ENCODE assay signal across 1 cellular context in genomic region chr15:74406992-74407705, GRCh38.
TF ChIP-seq lines count a peak whose summit lies in the region.

No MANE protein-coding gene starts in this region.

TF ChIP-seq in K562, 482 proteins besides CTCF, POLR2A, EP300 and RAD21 (continued from another document):
- peak; percentile 35; the same call in 1 of the 2 replicates for TF ChIP-seq EGR1 (conservative IDR thresholded peaks at IDR 0.05)
- no peak for TF ChIP-seq GABPA (tag; conservative IDR thresholded peaks at IDR 0.05; ENCODE audit: low read depth)
- no peak for TF ChIP-seq ZNF134 (CRISPR knock-in tag; conservative IDR thresholded peaks at IDR 0.05)
- TF ChIP-seq REST (CRISPR knock-in tag; IDR thresholded peaks at IDR 0.05; ENCODE audit: low read depth), result 0 out of 2 replicates have a peak, but pooled peaks have one; percentile 22
- TF ChIP-seq, protein P1, sequence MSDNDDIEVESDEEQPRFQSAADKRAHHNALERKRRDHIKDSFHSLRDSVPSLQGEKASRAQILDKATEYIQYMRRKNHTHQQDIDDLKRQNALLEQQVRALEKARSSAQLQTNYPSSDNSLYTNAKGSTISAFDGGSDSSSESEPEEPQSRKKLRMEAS (CRISPR knock-in tag; IDR thresholded peaks at IDR 0.05), result peak; percentile 42
